1 cellular context compared by ENCODE assay signal in genomic region chr19:56132316-56132822, GRCh38.
TF ChIP-seq lines count a peak whose summit lies in the region.

No MANE protein-coding gene starts in this region.

TF ChIP-seq in K562, 482 proteins besides CTCF, POLR2A, EP300 and RAD21 (continued from another document):
- TF ChIP-seq ASH1L (IDR thresholded peaks at IDR 0.05; ENCODE audit: borderline replicate concordance, low read depth, partially characterized antibody) (no peak), FOXK2 (conservative IDR thresholded peaks at IDR 0.05 in 1 of 2, IDR thresholded peaks at IDR 0.05 in 1 of 2; ENCODE audit: low read depth in 2 of 2) (no peak), ZNF592 (IDR thresholded peaks at IDR 0.05) (no peak), MAFK (IDR thresholded peaks at IDR 0.05; ENCODE audit: low read length) (no peak), GATAD2A (IDR thresholded peaks at IDR 0.05) (no peak), ZNF655 (CRISPR knock-in tag; IDR thresholded peaks at IDR 0.05) (no peak), CHD2 (IDR thresholded peaks at IDR 0.05; ENCODE audit: low read depth, low read length) (no peak), ZNF77 (CRISPR knock-in tag; IDR thresholded peaks at IDR 0.05) (no peak)
